In genomic region chr6:72696055-72696454, GRCh38 we compare ENCODE assay signal across 26 cellular contexts.
"Had no signal": no experiment of that assay in that cellular context is flagged by ENCODE, and none has a peak within 500 bp of the region (broad histone marks: within the 10 kb centered on the region; RNA-seq: fewer than 3 reads in every experiment).

No MANE protein-coding gene starts in this region.

- H3K27me3 ChIP-seq: neural progenitor cell, ovary, right lobe of liver, sigmoid colon, stomach, thyroid gland, tibial nerve, upper lobe of left lung, vagina had no signal

- DNase-seq: natural killer cell; occipital lobe; ovary; posterior cingulate gyrus; psoas muscle; right cardiac atrium; right lobe of liver; sigmoid colon; small intestine; stimulated activated CD4-positive, alpha-beta T cell treated with anti-CD3 and anti-CD28 coated beads, Interleukin-15, amount 100 ng/mL, for 24 hours; stimulated activated CD4-positive, alpha-beta T cell treated with anti-CD3 and anti-CD28 coated beads, Interleukin-2, amount 100 ng/mL, for 24 hours; stimulated activated CD4-positive, alpha-beta T cell treated with anti-CD3 and anti-CD28 coated beads, Interleukin-2, amount 100 ng/mL, for 48 hours; stimulated activated CD4-positive, alpha-beta T cell treated with anti-CD3 and anti-CD28 coated beads, Interleukin-4, amount 100 ng/mL, for 24 hours; stimulated activated naive B cell treated with anti-CD40 and anti-IgM and Interleukin-4, amounts not matched to agents 10 μg/mL and 1 μg/mL and 100 μg/mL, for 72 hours; stimulated activated naive CD4-positive, alpha-beta T cell treated with Interleukin-2 at 50 U/mL for 16 hours; stomach; thyroid gland; trophoblast cell; upper lobe of left lung had no signal

- H3K36me3 ChIP-seq: neural progenitor cell, ovary, right lobe of liver, sigmoid colon, stomach, thoracic aorta, thyroid gland, tibial nerve, upper lobe of left lung, vagina had no signal

- H3K9ac ChIP-seq: neural progenitor cell, parathyroid adenoma had no signal

- H2AFZ ChIP-seq: neural progenitor cell, parathyroid adenoma had no signal

- H3K4me3 ChIP-seq: neural progenitor cell, ovary, psoas muscle, right lobe of liver, sigmoid colon, stomach, thoracic aorta, thyroid gland, tibial nerve, upper lobe of left lung, vagina had no signal

- H3K27ac ChIP-seq: neural progenitor cell, ovary, parathyroid adenoma, psoas muscle, right lobe of liver, sigmoid colon, stomach, thoracic aorta, thyroid gland, tibial nerve, upper lobe of left lung, vagina had no signal

- H3K4me2 ChIP-seq: neural progenitor cell had no signal

- H3K4me1 ChIP-seq: neural progenitor cell, parathyroid adenoma, psoas muscle, right lobe of liver, sigmoid colon, stomach, thyroid gland, tibial nerve, upper lobe of left lung, vagina had no signal

- H3K9me3 ChIP-seq: ovary, psoas muscle, right lobe of liver, sigmoid colon, stomach, thoracic aorta, thyroid gland, tibial nerve, upper lobe of left lung, vagina had no signal

- H3K79me2 ChIP-seq: parathyroid adenoma had no signal

- FAIRE-seq: small intestine, urothelium cell line had no signal

- ATAC-seq: natural killer cell; psoas muscle; right cardiac atrium; right lobe of liver; stimulated activated effector memory CD8-positive, alpha-beta T cell treated with anti-CD3 and anti-CD28 coated beads, Interleukin-12 subunit alpha, Interleukin-12 subunit beta, amount 100 ng/mL, for 72 hours; stimulated activated naive B cell treated with anti-CD40 and anti-IgM and Interleukin-4, amounts not matched to agents 10 μg/mL and 1 μg/mL and 100 μg/mL, for 72 hours had no signal
